In genomic region chr11:111766834-111767142, GRCh38 we compare ENCODE assay signal across 1 cellular context.
TF ChIP-seq lines count a peak whose summit lies in the region.

No MANE protein-coding gene starts in this region.

TF ChIP-seq in HEK293, 187 proteins besides CTCF, POLR2A, EP300 and RAD21 (continued from another document):
- peak; percentile 64 for TF ChIP-seq REST (tag by site-specific recombination; IDR thresholded peaks at IDR 0.05)
- TF ChIP-seq PRDM4 (tag by site-specific recombination; IDR thresholded peaks at IDR 0.05), result no peak
